Comparison of ENCODE assay signal across 8 cellular contexts in genomic region chr17:82292251-82293154, GRCh38.
DNase-seq lines count a peak whose midpoint lies in the region; ATAC-seq and TF ChIP-seq lines count a peak whose summit lies in the region.

No MANE protein-coding gene starts in this region.

- TF ChIP-seq CTCF in AG10803 (conservative IDR thresholded peaks at IDR 0.05; ENCODE audit: low read length): no peak

- H3K4me3 ChIP-seq in AG10803 (ENCODE audit: low read length): peak overlapping the region; percentile 81

- ATAC-seq in GM19035 (IDR thresholded peaks at IDR 0.05; ENCODE audit: unreplicated experiment) (peak; percentile 93), HG03342 (IDR thresholded peaks at IDR 0.05; ENCODE audit: unreplicated experiment) (peak; percentile 95)

- peak; percentile 97 for DNase-seq in AG10803 (ENCODE audit: low read depth)
- peak; percentile 99 for DNase-seq in NCI-H345 treated with DMSO at 0.1 percent for 48 hours (lab: John Stamatoyannopoulos, UW; ENCODE audit: unreplicated experiment)
- peak; percentile 89 for DNase-seq in activated CD4-positive, CD25-positive, alpha-beta regulatory T cell treated with anti-CD3 and anti-CD28 coated beads, Interleukin-2, amount 50 U/mL, for 16 hours (ENCODE audit: low read depth, low spot score)
- DNase-seq in cerebellar cortex (ENCODE audit: low spot score): peak; percentile 99
- DNase-seq in islet precursor cell: peak; percentile 99
- peak; percentile 86 for DNase-seq in stimulated activated CD4-positive, alpha-beta T cell treated with anti-CD3 and anti-CD28 coated beads, Interleukin-12 subunit alpha, Interleukin-12 subunit beta, amount 100 ng/mL, for 4 hours

Comparison
In these comparisons a context has a peak if more than half of its experiments do, and no peak if none do; other contexts are left out.
1. Peak in every context shown above with its lines: DNase-seq, ATAC-seq and H3K4me3 ChIP-seq.